10 cellular contexts compared by ENCODE assay signal in the genomic region with DNA sequence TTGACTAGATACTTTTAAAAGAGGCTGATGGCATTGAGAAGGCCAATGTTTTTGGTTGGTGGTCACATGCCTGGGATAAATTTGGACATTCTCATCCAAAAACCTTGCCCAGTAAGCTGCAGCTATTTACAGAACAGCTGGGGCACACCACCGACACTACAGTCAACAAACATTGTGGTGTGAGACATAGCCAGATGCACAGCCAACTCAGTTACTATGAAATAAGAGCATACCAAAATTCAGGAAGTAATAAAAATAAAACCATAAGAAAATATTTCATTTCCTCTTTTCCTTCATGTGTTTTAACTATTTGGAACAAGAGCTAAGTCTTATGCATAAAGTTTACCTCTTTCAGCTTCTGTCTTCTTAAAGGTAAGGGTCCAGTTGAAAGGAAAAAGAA.
DNase-seq lines count a peak whose midpoint lies in the region; ATAC-seq and TF ChIP-seq lines count a peak whose summit lies in the region.
"Had no signal": no experiment of that assay in that cellular context is flagged by ENCODE, and none has a peak within 500 bp of the region (broad histone marks: within the 10 kb centered on the region; RNA-seq: fewer than 3 reads in every experiment).

No MANE protein-coding gene starts in this region.

- TF ChIP-seq CTCF in DOHH2 (IDR thresholded peaks at IDR 0.05; ENCODE audit: low read depth, low read length, poor library complexity, severe bottlenecking) = no peak
- no peak for TF ChIP-seq CTCF in choroid plexus epithelial cell (conservative IDR thresholded peaks at IDR 0.05; ENCODE audit: low read depth, low read length)

- H3K4me1 ChIP-seq in DOHH2 (ENCODE audit: control insufficient read depth, low read length) = peaks cover 56% of the 10 kb centered on the region

- peaks cover 12% of the 10 kb centered on the region for H3F3A ChIP-seq in DOHH2 (ENCODE audit: control insufficient read depth, insufficient read depth)

- no peaks in the 10 kb centered on the region for H3K9me3 ChIP-seq in DOHH2 (ENCODE audit: control insufficient read depth, insufficient read depth, low read length)
- H3K9me3 ChIP-seq: upper lobe of left lung had no signal

- H3K27ac ChIP-seq in DOHH2 (ENCODE audit: low read depth, low read length) = peak overlapping the region; percentile 73
- H3K27ac ChIP-seq: upper lobe of left lung had no signal

- H4K20me1 ChIP-seq in DOHH2 (ENCODE audit: control insufficient read depth, insufficient read depth, low read depth, low read length) = peaks cover 10% of the 10 kb centered on the region

- peak overlapping the region; percentile 59 for H3K4me3 ChIP-seq in DOHH2 (ENCODE audit: low read length)
- H3K4me3 ChIP-seq in choroid plexus epithelial cell (ENCODE audit: low read depth, low read length) = no peak overlapping the region
- H3K4me3 ChIP-seq: upper lobe of left lung had no signal

- peak; percentile 25 for DNase-seq in choroid plexus epithelial cell (ENCODE audit: low read depth)
- DNase-seq in activated naive CD4-positive, alpha-beta T cell treated with anti-CD3 and anti-CD28 coated beads, Interleukin-2, amount 50 U/mL, for 16 hours = no peak
- DNase-seq in activated gamma-delta T cell treated with Interleukin-2 at 50 U/mL for 16 hours = no peak
- DNase-seq in superior temporal gyrus (ENCODE audit: extremely low spot score) = no peak
- DNase-seq in midbrain (lab: John Stamatoyannopoulos, UW) = no peak
- DNase-seq: hypothalamus, upper lobe of left lung had no signal

- H3K4me2 ChIP-seq in DOHH2 (ENCODE audit: low read length) = peak overlapping the region; percentile 98

- peaks cover 79% of the 10 kb centered on the region for H3K79me2 ChIP-seq in DOHH2 (ENCODE audit: control insufficient read depth, low read length)

- no peaks in the 10 kb centered on the region for H3K27me3 ChIP-seq in DOHH2 (ENCODE audit: control insufficient read depth, low read length)
- H3K27me3 ChIP-seq: upper lobe of left lung had no signal

- ATAC-seq in GM21360 (IDR thresholded peaks at IDR 0.05; ENCODE audit: unreplicated experiment) = peak; percentile 68
- peak; percentile 60 for ATAC-seq in HG03469 (IDR thresholded peaks at IDR 0.05; ENCODE audit: unreplicated experiment)

- no peaks in the 10 kb centered on the region for H3K9me2 ChIP-seq in DOHH2 (replicated peaks; ENCODE audit: control insufficient read depth, low read length)

- H3K36me3 ChIP-seq in DOHH2 (ENCODE audit: control insufficient read depth, low read length) = peaks cover 85% of the 10 kb centered on the region
